In genomic region chr7:82677493-82677892, GRCh38 we compare ENCODE assay signal across 8 cellular contexts.
DNase-seq lines count a peak whose midpoint lies in the region; ATAC-seq and TF ChIP-seq lines count a peak whose summit lies in the region.

No MANE protein-coding gene starts in this region.

- H3K27ac Mint-ChIP-seq in GM23338 (0 out of 2 replicates have a peak overlapping the region, but pooled peaks have one; percentile 23), T-helper 17 cell (no peak overlapping the region)

- TF ChIP-seq CTCF in GM23338 (conservative IDR thresholded peaks at IDR 0.05; ENCODE audit: low read depth in 2 of 2), result no peak
- TF ChIP-seq CTCF in GM13976 (IDR thresholded peaks at IDR 0.05; ENCODE audit: borderline replicate concordance, control extremely low read depth, extremely low read depth, insufficient read depth, missing control alignments), result no peak
- no peak for TF ChIP-seq CTCF in tibial artery (IDR thresholded peaks at IDR 0.05)

- H4K20me1 ChIP-seq in GM23338 (replicated peaks; ENCODE audit: insufficient read depth), result no peaks in the 10 kb centered on the region

- H3F3A ChIP-seq in GM23338 (replicated peaks; ENCODE audit: low read depth), result no peaks in the 10 kb centered on the region

- H3K4me3 ChIP-seq in GM23338 (no peak overlapping the region), tibial artery (no peak overlapping the region)

- in situ Hi-C loops in GM13976 (cut with MboI; ENCODE audit: low sequenced_read_pairs, unreplicated experiment), result no loop called here

- no peaks in the 10 kb centered on the region for H3K9me3 Mint-ChIP-seq in GM23338

- no peaks in the 10 kb centered on the region for H3K9me2 ChIP-seq in GM23338 (ENCODE audit: insufficient read depth)

- no peak overlapping the region for H2AFZ ChIP-seq in GM23338

- no peaks in the 10 kb centered on the region for H3K36me3 Mint-ChIP-seq in GM23338 (ENCODE audit: low read depth)
- H3K36me3 Mint-ChIP-seq in T-helper 17 cell (ENCODE audit: low read depth), result no peaks in the 10 kb centered on the region

- H3K27me3 ChIP-seq in GM23338 (ENCODE audit: insufficient read depth) (no peaks in the 10 kb centered on the region), tibial artery (no peaks in the 10 kb centered on the region)

- no peak overlapping the region for H3K4me3 Mint-ChIP-seq in GM23338
- H3K4me3 Mint-ChIP-seq in T-helper 17 cell, result no peak overlapping the region

- no peaks in the 10 kb centered on the region for H3K9me3 ChIP-seq in T-helper 17 cell (ENCODE audit: control insufficient read depth, low read length, poor library complexity, severe bottlenecking)
- no peaks in the 10 kb centered on the region for H3K9me3 ChIP-seq in tibial artery

- intact Hi-C loops in tibial artery (cut with DNase I; ENCODE audit: low total_unique reads), result no loop called here

- ATAC-seq in GM23338 (peak; percentile 75), T-helper 17 cell (peak; percentile 93)

- peaks cover 18% of the 10 kb centered on the region for H3K4me1 Mint-ChIP-seq in GM23338
- peaks cover 2% of the 10 kb centered on the region for H3K4me1 Mint-ChIP-seq in T-helper 17 cell

- no peaks in the 10 kb centered on the region for H3K36me3 ChIP-seq in GM23338 (ENCODE audit: insufficient read depth)
- H3K36me3 ChIP-seq in tibial artery, result no peaks in the 10 kb centered on the region

- peaks cover 2% of the 10 kb centered on the region for H3K27me3 Mint-ChIP-seq in GM23338 (ENCODE audit: insufficient read depth, low read depth, poor library complexity)
- H3K27me3 Mint-ChIP-seq in T-helper 17 cell, result no peaks in the 10 kb centered on the region

- H3K4me1 ChIP-seq in GM23338 (ENCODE audit: insufficient read depth) (peaks cover 17% of the 10 kb centered on the region), tibial artery (no peaks in the 10 kb centered on the region)

- H3K27ac ChIP-seq in GM23338 (ENCODE audit: low read depth) (no peak overlapping the region), tibial artery (no peak overlapping the region)

- DNase-seq in GF-D8 (lab: John Stamatoyannopoulos, UW), result peak; percentile 20
- DNase-seq in GM23338 (ENCODE audit: low spot score), result no peak
- no peak for DNase-seq in T-helper 17 cell
- DNase-seq in effector CD4-positive, alpha-beta T cell, result peak; percentile 12
- no peak for DNase-seq in NCI-H2196 treated with DMSO at 0.1 percent for 48 hours (lab: John Stamatoyannopoulos, UW; ENCODE audit: unreplicated experiment)
- no peak for DNase-seq in NCI-H1436 treated with DMSO at 0.1 percent for 48 hours (lab: John Stamatoyannopoulos, UW)
- no peak for DNase-seq in GM13976 (ENCODE audit: low spot score)
- no peak for DNase-seq in tibial artery

- H3K4me2 ChIP-seq in GM23338, result no peak overlapping the region

- H3K79me2 ChIP-seq in GM23338 (replicated peaks; ENCODE audit: insufficient read depth), result no peaks in the 10 kb centered on the region

TF ChIP-seq in GM23338, 12 proteins besides CTCF, POLR2A, EP300 and RAD21:
- TF ChIP-seq EZH2phosphoT487 (IDR thresholded peaks at IDR 0.05; ENCODE audit: unreplicated experiment), result no peak
- TF ChIP-seq, protein P1, sequence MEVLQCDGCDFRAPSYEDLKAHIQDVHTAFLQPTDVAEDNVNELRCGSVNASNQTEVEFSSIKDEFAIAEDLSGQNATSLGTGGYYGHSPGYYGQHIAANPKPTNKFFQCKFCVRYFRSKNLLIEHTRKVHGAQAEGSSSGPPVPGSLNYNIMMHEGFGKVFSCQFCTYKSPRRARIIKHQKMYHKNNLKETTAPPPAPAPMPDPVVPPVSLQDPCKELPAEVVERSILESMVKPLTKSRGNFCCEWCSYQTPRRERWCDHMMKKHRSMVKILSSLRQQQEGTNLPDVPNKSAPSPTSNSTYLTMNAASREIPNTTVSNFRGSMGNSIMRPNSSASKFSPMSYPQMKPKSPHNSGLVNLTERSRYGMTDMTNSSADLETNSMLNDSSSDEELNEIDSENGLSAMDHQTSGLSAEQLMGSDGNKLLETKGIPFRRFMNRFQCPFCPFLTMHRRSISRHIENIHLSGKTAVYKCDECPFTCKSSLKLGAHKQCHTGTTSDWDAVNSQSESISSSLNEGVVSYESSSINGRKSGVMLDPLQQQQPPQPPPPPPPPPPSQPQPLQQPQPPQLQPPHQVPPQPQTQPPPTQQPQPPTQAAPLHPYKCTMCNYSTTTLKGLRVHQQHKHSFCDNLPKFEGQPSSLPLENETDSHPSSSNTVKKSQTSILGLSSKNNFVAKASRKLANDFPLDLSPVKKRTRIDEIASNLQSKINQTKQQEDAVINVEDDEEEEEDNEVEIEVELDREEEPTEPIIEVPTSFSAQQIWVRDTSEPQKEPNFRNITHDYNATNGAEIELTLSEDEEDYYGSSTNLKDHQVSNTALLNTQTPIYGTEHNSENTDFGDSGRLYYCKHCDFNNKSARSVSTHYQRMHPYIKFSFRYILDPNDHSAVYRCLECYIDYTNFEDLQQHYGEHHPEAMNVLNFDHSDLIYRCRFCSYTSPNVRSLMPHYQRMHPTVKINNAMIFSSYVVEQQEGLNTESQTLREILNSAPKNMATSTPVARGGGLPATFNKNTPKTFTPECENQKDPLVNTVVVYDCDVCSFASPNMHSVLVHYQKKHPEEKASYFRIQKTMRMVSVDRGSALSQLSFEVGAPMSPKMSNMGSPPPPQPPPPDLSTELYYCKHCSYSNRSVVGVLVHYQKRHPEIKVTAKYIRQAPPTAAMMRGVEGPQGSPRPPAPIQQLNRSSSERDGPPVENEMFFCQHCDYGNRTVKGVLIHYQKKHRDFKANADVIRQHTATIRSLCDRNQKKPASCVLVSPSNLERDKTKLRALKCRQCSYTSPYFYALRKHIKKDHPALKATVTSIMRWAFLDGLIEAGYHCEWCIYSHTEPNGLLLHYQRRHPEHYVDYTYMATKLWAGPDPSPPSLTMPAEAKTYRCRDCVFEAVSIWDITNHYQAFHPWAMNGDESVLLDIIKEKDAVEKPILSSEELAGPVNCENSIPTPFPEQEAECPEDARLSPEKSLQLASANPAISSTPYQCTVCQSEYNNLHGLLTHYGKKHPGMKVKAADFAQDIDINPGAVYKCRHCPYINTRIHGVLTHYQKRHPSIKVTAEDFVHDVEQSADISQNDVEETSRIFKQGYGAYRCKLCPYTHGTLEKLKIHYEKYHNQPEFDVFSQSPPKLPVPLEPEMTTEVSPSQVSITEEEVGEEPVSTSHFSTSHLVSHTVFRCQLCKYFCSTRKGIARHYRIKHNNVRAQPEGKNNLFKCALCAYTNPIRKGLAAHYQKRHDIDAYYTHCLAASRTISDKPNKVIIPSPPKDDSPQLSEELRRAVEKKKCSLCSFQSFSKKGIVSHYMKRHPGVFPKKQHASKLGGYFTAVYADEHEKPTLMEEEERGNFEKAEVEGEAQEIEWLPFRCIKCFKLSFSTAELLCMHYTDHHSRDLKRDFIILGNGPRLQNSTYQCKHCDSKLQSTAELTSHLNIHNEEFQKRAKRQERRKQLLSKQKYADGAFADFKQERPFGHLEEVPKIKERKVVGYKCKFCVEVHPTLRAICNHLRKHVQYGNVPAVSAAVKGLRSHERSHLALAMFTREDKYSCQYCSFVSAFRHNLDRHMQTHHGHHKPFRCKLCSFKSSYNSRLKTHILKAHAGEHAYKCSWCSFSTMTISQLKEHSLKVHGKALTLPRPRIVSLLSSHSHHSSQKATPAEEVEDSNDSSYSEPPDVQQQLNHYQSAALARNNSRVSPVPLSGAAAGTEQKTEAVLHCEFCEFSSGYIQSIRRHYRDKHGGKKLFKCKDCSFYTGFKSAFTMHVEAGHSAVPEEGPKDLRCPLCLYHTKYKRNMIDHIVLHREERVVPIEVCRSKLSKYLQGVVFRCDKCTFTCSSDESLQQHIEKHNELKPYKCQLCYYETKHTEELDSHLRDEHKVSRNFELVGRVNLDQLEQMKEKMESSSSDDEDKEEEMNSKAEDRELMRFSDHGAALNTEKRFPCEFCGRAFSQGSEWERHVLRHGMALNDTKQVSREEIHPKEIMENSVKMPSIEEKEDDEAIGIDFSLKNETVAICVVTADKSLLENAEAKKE (CRISPR knock-in tag; IDR thresholded peaks at IDR 0.05), result no peak
- no peak for TF ChIP-seq ZNF331 (CRISPR knock-in tag; IDR thresholded peaks at IDR 0.05; ENCODE audit: low read depth)
- no peak for TF ChIP-seq STAT1 (IDR thresholded peaks at IDR 0.05; ENCODE audit: unreplicated experiment)
- no peak for TF ChIP-seq CREB1 (CRISPR knock-in tag; IDR thresholded peaks at IDR 0.05; ENCODE audit: low read depth)
- TF ChIP-seq JUNB (IDR thresholded peaks at IDR 0.05; ENCODE audit: unreplicated experiment), result no peak
- TF ChIP-seq POLR2AphosphoS5 (IDR thresholded peaks at IDR 0.05; ENCODE audit: low read depth), result no peak
- no peak for TF ChIP-seq EZH2 (IDR thresholded peaks at IDR 0.05; ENCODE audit: low read depth, unreplicated experiment)
- no peak for TF ChIP-seq ETS1 (IDR thresholded peaks at IDR 0.05)
TF ChIP-seq in GM23338: peak in this region for 0.

Comparison
In these comparisons a context has a peak if more than half of its experiments do, and no peak if none do; other contexts are left out.
1. DNase-seq: peak in GF-D8 (single experiment) and effector CD4-positive, alpha-beta T cell (single experiment); none in GM23338 (single experiment), T-helper 17 cell (0 of 3), NCI-H2196 treated with DMSO at 0.1 percent for 48 hours (single experiment), NCI-H1436 treated with DMSO at 0.1 percent for 48 hours (single experiment), GM13976 (single experiment) and tibial artery (0 of 2).